11 cellular contexts compared by ENCODE assay signal in genomic region chr14:70654609-70655008, GRCh38. TPM values are rescaled to one million over a fixed set of nuclear protein-coding genes. Genes with fewer than 3 reads are reported as not detected.
DNase-seq lines count a peak whose midpoint lies in the region; ATAC-seq, FAIRE-seq and TF ChIP-seq lines count a peak whose summit lies in the region.
"Had no signal": no experiment of that assay in that cellular context is flagged by ENCODE, and none has a peak within 500 bp of the region (broad histone marks: within the 10 kb centered on the region; RNA-seq: fewer than 3 reads in every experiment).

No MANE protein-coding gene starts in this region.

- peaks cover 72% of the 10 kb centered on the region for H3K79me2 ChIP-seq in GM12878 (ENCODE audit: control insufficient read depth, insufficient read depth, low read length)
- H3K79me2 ChIP-seq in osteoblast (ENCODE audit: insufficient read depth, low read length): no peaks in the 10 kb centered on the region

- BruUV-seq in A673 (replicated peaks; lab: Mats Ljungman, UMichigan) (no TSS peak), GM12878 (replicated peaks; lab: Mats Ljungman, UMichigan) (no TSS peak)

- intact Hi-C loops in A673 (cut with micrococcal nuclease; ENCODE audit: unreplicated experiment): no loop called here
- intact Hi-C loops in GM12878 (cut with micrococcal nuclease; ENCODE audit: unreplicated experiment): loop anchor here (2.0 kb wide), 1 partner anchor 52 kb away; no protein-coding TSS in a partner anchor

- H3K9ac ChIP-seq in GM12878 (ENCODE audit: control insufficient read depth, insufficient read depth, low read length): peak overlapping the region; percentile 78

- no peaks in the 10 kb centered on the region for H3K27me3 ChIP-seq in A673 (replicated peaks; ENCODE audit: insufficient read depth, low read depth, low read length, poor library complexity)
- no peaks in the 10 kb centered on the region for H3K27me3 ChIP-seq in HL-60 (ENCODE audit: insufficient read depth, poor library complexity, severe bottlenecking)
- no peaks in the 10 kb centered on the region for H3K27me3 ChIP-seq in GM12878 (replicated peaks in 1 of 2; ENCODE audit: control insufficient read depth in 2 of 2, insufficient read depth in 2 of 2, low read length in 1 of 2)
- peaks cover 8% of the 10 kb centered on the region for H3K27me3 ChIP-seq in osteoblast (ENCODE audit: insufficient read depth, low read length)
- H3K27me3 ChIP-seq: body of pancreas had no signal

- H3K9me3 ChIP-seq in A673 (ENCODE audit: low read depth, low read length, poor library complexity, severe bottlenecking) (no peaks in the 10 kb centered on the region), GM12878 (replicated peaks; ENCODE audit: control insufficient read depth, insufficient read depth, low read length) (no peaks in the 10 kb centered on the region), osteoblast (ENCODE audit: low read depth, low read length) (no peaks in the 10 kb centered on the region)
- H3K9me3 ChIP-seq: body of pancreas had no signal

- no peak for TF ChIP-seq POLR2A in GM12878 (IDR thresholded peaks at IDR 0.05; ENCODE audit: low read depth, low read length)

- no peak for TF ChIP-seq RAD21 in GM12878 (IDR thresholded peaks at IDR 0.05; ENCODE audit: insufficient read depth, low read depth, low read length)

- H3K36me3 ChIP-seq in A673 (ENCODE audit: insufficient read depth, low read length, poor library complexity, severe bottlenecking) (no peaks in the 10 kb centered on the region), GM12878 (ENCODE audit: control insufficient read depth in 2 of 2, insufficient read depth in 2 of 2, low read length in 1 of 2) (peaks cover 5 to 24% of the 10 kb centered on the region in 2 experiments), osteoblast (ENCODE audit: insufficient read depth, low read length) (no peaks in the 10 kb centered on the region)

- ATAC-seq in GM18520 (IDR thresholded peaks at IDR 0.05; ENCODE audit: unreplicated experiment) (peak; percentile 42), GM12878 (peak; percentile 61), GM18858 (IDR thresholded peaks at IDR 0.05; ENCODE audit: unreplicated experiment) (no peak)
- ATAC-seq: body of pancreas had no signal

- DNase-seq in A673 (ENCODE audit: low spot score): peak; percentile 36
- DNase-seq in HL-60 (ENCODE audit: low read depth in 1 of 2, low spot score in 1 of 2): no peak
- peak; percentile 69 for DNase-seq in GM12878 (ENCODE audit: low read depth, low spot score)
- no peak for DNase-seq in Kasumi-1 (lab: John Stamatoyannopoulos, UW)
- DNase-seq in osteoblast (ENCODE audit: insufficient read length, low spot score, missing footprints): no peak
- DNase-seq in NCI-H1417 treated with DMSO at 0.1 percent for 48 hours (lab: John Stamatoyannopoulos, UW): no peak
- DNase-seq: activated CD4-positive, CD25-positive, alpha-beta regulatory T cell; AML-193; body of pancreas had no signal

- SMC1A ChIA-PET in GM12878 (lab: Charles Lee; ENCODE audit: uncharacterized antibody, unreplicated experiment): interaction anchor here (1.1 to 18.1 kb wide), 9 partner anchors 11 to 58 kb away, joined by 3 to 254 read pairs (median 5); partner anchors contain the start of gene TTC9

- no peak for FAIRE-seq in GM12878 (lab: Jason Lieb, UNC)

- RAD21 ChIA-PET in GM12878 (lab: Charles Lee; ENCODE audit: unreplicated experiment): interaction anchor here (0.7 to 8.6 kb wide), 10 partner anchors 11 to 166 kb away, joined by 3 to 149 read pairs (median 4); partner anchors contain the start of genes MAP3K9 and TTC9

- H3K27ac ChIP-seq in A673 (ENCODE audit: low read depth, low read length, poor library complexity, severe bottlenecking) (no peak overlapping the region), HL-60 (replicated peaks) (peak overlapping the region; percentile 88), GM12878 (ENCODE audit: control insufficient read depth, insufficient read depth) (peak overlapping the region; percentile 99), osteoblast (ENCODE audit: low read depth, low read length) (no peak overlapping the region)
- H3K27ac ChIP-seq: body of pancreas had no signal

- H3K4me1 ChIP-seq in A673 (ENCODE audit: insufficient read depth, low read length, poor library complexity, severe bottlenecking) (peaks cover 26% of the 10 kb centered on the region), GM12878 (ENCODE audit: control insufficient read depth, insufficient read depth, low read length) (peaks cover 67% of the 10 kb centered on the region), osteoblast (ENCODE audit: insufficient read depth, low read length) (no peaks in the 10 kb centered on the region)
- H3K4me1 ChIP-seq: body of pancreas had no signal

- WGBS in GM12878 (ENCODE audit: insufficient coverage, insufficient replicate concordance, low lambda C conversion rate, missing lambda C conversion rate): 0% methylated on average over 6 of the region's 6 CpGs

- TF ChIP-seq CTCF in A673 (conservative IDR thresholded peaks at IDR 0.05; ENCODE audit: low read depth, low read length) (no peak), HL-60 (IDR thresholded peaks at IDR 0.05; ENCODE audit: insufficient read depth, low read length) (no peak), GM12878 (IDR thresholded peaks at IDR 0.05 in 2 of 3, conservative IDR thresholded peaks at IDR 0.05 in 1 of 3; ENCODE audit: control insufficient read depth in 2 of 3, extremely low read depth in 1 of 3, insufficient read depth in 1 of 3, low read depth in 3 of 3, low read length in 3 of 3) (no peak), osteoblast (IDR thresholded peaks at IDR 0.05; ENCODE audit: extremely low read depth, low read depth, low read length) (no peak)

- POLR2A ChIA-PET in A673 (lab: Charles Lee; ENCODE audit: low non-redundant PET) (no interaction called here), GM12878 (lab: Charles Lee) (interaction anchor here (0.7 to 12.1 kb wide), 7 partner anchors 9 to 256 kb away, joined by 3 to 145 read pairs (median 4); partner anchors contain the start of genes MAP3K9 and TTC9)

- H2AFZ ChIP-seq in GM12878 (ENCODE audit: control insufficient read depth, low read depth, low read length) (peak overlapping the region; percentile 15; the same call in 1 of the 2 replicates), osteoblast (ENCODE audit: low read length) (no peak overlapping the region)

- H4K20me1 ChIP-seq in GM12878 (ENCODE audit: control insufficient read depth, insufficient read depth) (no peaks in the 10 kb centered on the region), osteoblast (ENCODE audit: insufficient read depth, low read length) (no peaks in the 10 kb centered on the region)

- H3K4me3 ChIP-seq in A673 (ENCODE audit: low read depth, low read length, poor library complexity, severe bottlenecking) (no peak overlapping the region), HL-60 (replicated peaks; ENCODE audit: insufficient read depth, low read length) (no peak overlapping the region), GM12878 (peak overlapping the region; percentile 61; the same call in 1 of the 2 replicates), osteoblast (ENCODE audit: insufficient read depth, low read length) (no peak overlapping the region)
- H3K4me3 ChIP-seq: body of pancreas had no signal

- no peak for TF ChIP-seq EP300 in GM12878 (IDR thresholded peaks at IDR 0.05; ENCODE audit: borderline replicate concordance in 1 of 2, control insufficient read depth in 1 of 2, low read depth in 2 of 2, low read length in 2 of 2)

- H3K4me2 ChIP-seq in GM12878 (ENCODE audit: control insufficient read depth, insufficient read depth) (peak overlapping the region; percentile 95), osteoblast (ENCODE audit: insufficient read depth, low read length) (no peak overlapping the region)

- in situ Hi-C loops in GM12878 (cut with MboI): no loop called here

- CTCF ChIA-PET in A673 (lab: Charles Lee) (no interaction called here), GM12878 (lab: Yijun Ruan, JAX) (interaction anchor here (0.8 to 7.9 kb wide), 7 partner anchors 11 to 162 kb away, joined by 3 to 66 read pairs (median 8); partner anchors contain the start of genes MAP3K9 and TTC9)

RNA-seq across cellular contexts. Expression of gene TTC9, which starts 12.9 kb away (rescaled TPM):
- total RNA-seq in A673 (2021): 4.2 and 4.7 TPM in 2 replicates
- 8.1 and 9.1 TPM in 2 replicates for total RNA-seq in GM12878 (2013; cell fraction: nucleolus; rRNA removed)
- 7.4 and 8.2 TPM in 2 replicates for total RNA-seq in GM12878 (2014; rRNA removed)
- 7.6 TPM in 2 replicates for total RNA-seq in GM12878 (2014; rRNA removed; fragmentation: Illumina TruSeq; extraction: Trizol)
- total RNA-seq in GM12878 (2021): 10.4 and 10.5 TPM in 2 replicates
- 4.6 TPM for polyA plus RNA-seq in GM12878 (2011; ENCODE audit: low read depth)
- polyA plus RNA-seq in GM12878 (2011; rRNA removed): 14.9 and 15.8 TPM in 2 replicates
- polyA plus RNA-seq in GM12878 (2011; cell fraction: cytosol; rRNA removed): 14.2 and 15.3 TPM in 2 replicates
- 8.1 and 8.8 TPM in 2 replicates for polyA plus RNA-seq in GM12878 (2011; cell fraction: nucleus; rRNA removed)
- 6.8 and 9.1 TPM in 2 replicates for polyA plus RNA-seq in GM12878 (2012)
- polyA plus RNA-seq in GM12878 (2014; fragmentation: Illumina TruSeq; extraction: Trizol): 10.2 and 10.3 TPM in 2 replicates
- 1 to 10 TPM; 2.2 to 2.3 TPM for polyA plus RNA-seq in GM12878 (2014; fragmentation: Nextera tagmentation; extraction: Ambion mirVana)
- polyA plus RNA-seq in GM12878 (2014; rRNA removed): 8.0 and 8.6 TPM in 2 replicates
- 1 to 10 TPM in 1 of 2 experiments, under 1 TPM in 1; 0.87 to 2.6 TPM for polyA plus RNA-seq in GM12878 (2016; fragmentation: Nextera tagmentation; extraction: Ambion mirVana)
- polyA minus RNA-seq in GM12878 (2011; rRNA and poly(A)+ RNA removed): 16.4 and 18.6 TPM in 2 replicates
- 4.9 and 7.1 TPM in 2 replicates for polyA minus RNA-seq in GM12878 (2011; cell fraction: cytosol; rRNA and poly(A)+ RNA removed)
- polyA minus RNA-seq in GM12878 (2011; cell fraction: nucleus; rRNA and poly(A)+ RNA removed): 4.0 and 7.4 TPM in 2 replicates
- total RNA-seq in osteoblast: 0.29 and 0.36 TPM in 2 replicates

RNA-seq across cellular contexts. Expression of gene MED6, which starts 54.2 kb away (rescaled TPM):
- total RNA-seq in A673 (2021) (56.8 and 59.8 TPM in 2 replicates), GM12878 (2014; rRNA removed) (29.2 and 33.1 TPM in 2 replicates), GM12878 (2014; rRNA removed; fragmentation: Illumina TruSeq; extraction: Trizol) (48.0 and 49.2 TPM in 2 replicates), GM12878 (2021) (30.2 and 33.5 TPM in 2 replicates), osteoblast (32.2 and 40.1 TPM in 2 replicates)
- 195 and 208 TPM in 2 replicates for total RNA-seq in GM12878 (2013; cell fraction: nucleolus; rRNA removed)
- polyA plus RNA-seq in GM12878 (2011; ENCODE audit: low read depth): 59.5 TPM
- polyA plus RNA-seq in GM12878 (2011; rRNA removed) (74.9 and 97.8 TPM in 2 replicates), GM12878 (2014; fragmentation: Illumina TruSeq; extraction: Trizol) (64.0 and 68.8 TPM in 2 replicates), GM12878 (2014; fragmentation: Nextera tagmentation; extraction: Ambion mirVana) (10 to 100 TPM; 36.6 to 40.0 TPM), GM12878 (2014; rRNA removed) (30.5 and 43.2 TPM in 2 replicates), GM12878 (2016; fragmentation: Nextera tagmentation; extraction: Ambion mirVana) (10 to 100 TPM; 51.4 to 55.8 TPM)
- polyA plus RNA-seq in GM12878 (2011; cell fraction: cytosol; rRNA removed): 32.1 and 46.9 TPM in 2 replicates
- 23.3 and 24.2 TPM in 2 replicates for polyA plus RNA-seq in GM12878 (2011; cell fraction: nucleus; rRNA removed)
- 40.3 and 59.5 TPM in 2 replicates for polyA plus RNA-seq in GM12878 (2012)
- polyA minus RNA-seq in GM12878 (2011; rRNA and poly(A)+ RNA removed): 54.1 and 74.5 TPM in 2 replicates
- 11.1 and 13.7 TPM in 2 replicates for polyA minus RNA-seq in GM12878 (2011; cell fraction: cytosol; rRNA and poly(A)+ RNA removed)
- polyA minus RNA-seq in GM12878 (2011; cell fraction: nucleus; rRNA and poly(A)+ RNA removed): 59.0 and 77.2 TPM in 2 replicates

Comparison
In these comparisons a context has a peak if more than half of its experiments do, and no peak if none do; other contexts are left out.
1. DNase-seq: peak in A673 (single experiment) and GM12878 (single experiment); none in HL-60 (0 of 2), Kasumi-1 (0 of 2), osteoblast (single experiment) and NCI-H1417 treated with DMSO at 0.1 percent for 48 hours (single experiment).
2. H3K27ac ChIP-seq: peak in HL-60 (single experiment) and GM12878 (single experiment); none in A673 (single experiment) and osteoblast (single experiment).